In the genomic region with DNA sequence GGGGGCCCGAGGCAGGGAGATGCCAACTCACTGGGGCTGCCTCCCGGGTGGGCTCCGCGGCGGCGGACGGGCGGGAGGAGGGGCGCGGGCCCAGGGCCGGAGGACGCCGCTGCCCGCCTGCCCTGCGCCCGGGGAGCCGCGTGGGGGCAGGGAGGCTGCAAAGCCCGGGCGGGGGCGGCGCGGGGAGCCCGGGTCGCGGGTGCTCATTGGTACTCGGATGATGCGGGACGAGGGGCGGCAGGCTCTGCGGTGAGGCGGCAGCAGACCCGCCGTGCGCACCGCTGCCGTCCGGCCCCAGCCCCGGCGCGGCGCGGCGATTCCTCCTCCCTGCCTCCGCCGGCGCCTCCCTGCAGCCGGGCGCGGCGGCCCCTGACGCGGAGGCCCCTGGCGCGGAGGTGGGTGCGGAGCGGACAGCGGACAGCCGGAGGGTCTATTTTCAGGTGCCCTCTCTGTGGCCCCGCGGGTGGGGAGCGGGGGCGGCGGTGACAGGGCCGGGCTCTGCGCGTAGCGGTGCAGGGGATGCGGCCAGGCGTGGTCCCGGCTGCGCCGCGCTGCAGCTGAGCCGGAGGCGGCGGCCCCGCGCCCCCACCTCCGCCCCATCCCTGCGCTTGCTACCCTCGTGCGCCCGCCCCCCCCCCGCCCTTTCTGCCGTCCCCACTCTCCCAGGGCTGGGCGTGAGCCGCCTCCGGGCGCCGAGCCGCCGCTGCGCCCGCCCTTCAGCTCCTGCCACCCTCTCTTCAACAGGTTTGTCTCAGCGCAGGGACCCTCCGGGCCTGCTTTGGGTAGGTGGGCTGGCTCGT, we compare ENCODE assay signal across 8 cellular contexts. TPM values are rescaled to one million over a fixed set of nuclear protein-coding genes. Genes with fewer than 3 reads are reported as not detected.
DNase-seq lines count a peak whose midpoint lies in the region; ATAC-seq and TF ChIP-seq lines count a peak whose summit lies in the region.

No MANE protein-coding gene starts in this region.

- H3K4me1 ChIP-seq in ectodermal cell (ENCODE audit: control insufficient read depth, insufficient read depth, low read length) (peaks cover 4% of the 10 kb centered on the region), lung (ENCODE audit: control insufficient read depth in 2 of 2, insufficient read depth in 2 of 2, low read length in 2 of 2) (peaks cover 0 to 4% of the 10 kb centered on the region in 2 donors), thyroid gland (peaks cover 12 to 16% of the 10 kb centered on the region in 2 donors)

- H3K4me3 Mint-ChIP-seq in T-helper 1 cell treated with Interleukin-12 subunit alpha and Interleukin-12 subunit beta and Interleukin-4 antibody, amounts not matched to agents 30 μg/mL and 1 μg/mL, for 36 hours: peak overlapping the region; percentile 85

- H3K9me3 ChIP-seq in ectodermal cell (ENCODE audit: control insufficient read depth, low read length): no peaks in the 10 kb centered on the region
- H3K9me3 ChIP-seq in lung (ENCODE audit: control insufficient read depth in 2 of 2, insufficient read depth in 1 of 2, low read length in 1 of 2): peaks cover 0 to 2% of the 10 kb centered on the region in 2 donors
- H3K9me3 ChIP-seq in thyroid gland: no peaks in the 10 kb centered on the region

- no peak for TF ChIP-seq CTCF in lung (IDR thresholded peaks at IDR 0.05; ENCODE audit: control extremely low read depth, extremely low read depth)
- TF ChIP-seq CTCF in thyroid gland (IDR thresholded peaks at IDR 0.05): no peak

- no peaks in the 10 kb centered on the region for H3K36me3 ChIP-seq in ectodermal cell (ENCODE audit: control insufficient read depth, insufficient read depth, low read length)
- H3K36me3 ChIP-seq in lung (ENCODE audit: control insufficient read depth in 2 of 2, insufficient read depth in 2 of 2, low read length in 2 of 2): no peaks in the 10 kb centered on the region
- H3K36me3 ChIP-seq in thyroid gland: no peaks in the 10 kb centered on the region

- no peak for TF ChIP-seq POLR2A in GM18505 (IDR thresholded peaks at IDR 0.05; ENCODE audit: borderline replicate concordance, extremely low read depth, insufficient read depth, insufficient read length)
- no peak for TF ChIP-seq POLR2A in thyroid gland (IDR thresholded peaks at IDR 0.05)

- peak overlapping the region; percentile 70 for H3K4me3 ChIP-seq in ectodermal cell (ENCODE audit: insufficient read depth, low read depth, low read length)
- H3K4me3 ChIP-seq in lung: peak overlapping the region; percentile 81
- H3K4me3 ChIP-seq in thyroid gland (replicated peaks in 1 of 3): peak overlapping the region; percentile 21 to 86 (median 76)

- DNase-seq in ACHN (peak; percentile 62), HT1080 (ENCODE audit: low read depth) (peak; percentile 36), lung (ENCODE audit: low spot score) (no peak), thyroid gland (peak; percentile 34 to 48)

- intact Hi-C loops in thyroid gland (cut with DNase I): no loop called here

- H3K4me1 Mint-ChIP-seq in T-helper 1 cell treated with Interleukin-12 subunit alpha and Interleukin-12 subunit beta and Interleukin-4 antibody, amounts not matched to agents 30 μg/mL and 1 μg/mL, for 36 hours (ENCODE audit: low read depth): peaks cover 13% of the 10 kb centered on the region

- H3K27me3 ChIP-seq in ectodermal cell (ENCODE audit: control insufficient read depth, insufficient read depth, low read length, poor library complexity, severe bottlenecking): peaks cover 36% of the 10 kb centered on the region
- no peaks in the 10 kb centered on the region for H3K27me3 ChIP-seq in lung (ENCODE audit: control insufficient read depth, insufficient read depth)
- no peaks in the 10 kb centered on the region for H3K27me3 ChIP-seq in thyroid gland

- ATAC-seq in GM18505 (IDR thresholded peaks at IDR 0.05; ENCODE audit: unreplicated experiment): peak; percentile 42
- peak; percentile 30 for ATAC-seq in lung (ENCODE audit: insufficient read depth, low FRiP score)
- ATAC-seq in GM21515 (IDR thresholded peaks at IDR 0.05; ENCODE audit: unreplicated experiment): no peak

- no peak overlapping the region for H3K27ac Mint-ChIP-seq in T-helper 1 cell treated with Interleukin-12 subunit alpha and Interleukin-12 subunit beta and Interleukin-4 antibody, amounts not matched to agents 30 μg/mL and 1 μg/mL, for 36 hours

- in situ Hi-C loops in ACHN (cut with HindIII; ENCODE audit: low pct_ligation_motif_present, low pct_unique_long_range_greater_than_20kb, low sequenced_read_pairs): no loop called here

- peaks cover 64% of the 10 kb centered on the region for H3K27me3 Mint-ChIP-seq in T-helper 1 cell treated with Interleukin-12 subunit alpha and Interleukin-12 subunit beta and Interleukin-4 antibody, amounts not matched to agents 30 μg/mL and 1 μg/mL, for 36 hours (ENCODE audit: low read depth)

- H3K9me3 Mint-ChIP-seq in T-helper 1 cell treated with Interleukin-12 subunit alpha and Interleukin-12 subunit beta and Interleukin-4 antibody, amounts not matched to agents 30 μg/mL and 1 μg/mL, for 36 hours: no peaks in the 10 kb centered on the region

- peaks cover 2% of the 10 kb centered on the region for H3K36me3 Mint-ChIP-seq in T-helper 1 cell treated with Interleukin-12 subunit alpha and Interleukin-12 subunit beta and Interleukin-4 antibody, amounts not matched to agents 30 μg/mL and 1 μg/mL, for 36 hours (ENCODE audit: low read depth)

- H3K27ac ChIP-seq in ectodermal cell (ENCODE audit: insufficient read depth, low read depth, low read length, poor library complexity, severe bottlenecking): no peak overlapping the region
- H3K27ac ChIP-seq in lung (ENCODE audit: low read depth in 1 of 2, low read length in 1 of 2): peak overlapping the region; percentile 77 to 94
- H3K27ac ChIP-seq in thyroid gland: peak overlapping the region; percentile 93 to 98 (median 97)

- WGBS in ectodermal cell, 2 experiments: 0 to 1% methylated on average over 93 to 98 of the region's 98 CpGs
- 1% methylated on average over 43 to 96 of the region's 98 CpGs for WGBS in lung, 2 donors
- WGBS in thyroid gland, 2 donors: 2% methylated on average over 32 of the region's 98 CpGs; no CpG with 5 or more reads in 1 of the 2 donors

RNA-seq across cellular contexts. Expression of a gene that starts 0.6 kb away (rescaled TPM):
- 79.9 and 89.9 TPM in 2 replicates for total RNA-seq in HT1080 (2014; rRNA removed; shearing (Covaris generic))
- polyA plus RNA-seq in HT1080 (2015; cell fraction: cytosol; rRNA removed): 11.9 and 14.6 TPM in 2 replicates
- polyA plus RNA-seq in HT1080 (2015; cell fraction: nucleus; rRNA removed): 300 and 308 TPM in 2 replicates
- polyA plus RNA-seq in ectodermal cell (2013, experiment 1 of 4): 70.7 TPM
- polyA plus RNA-seq in ectodermal cell (2013, experiment 2 of 4): 76.9 TPM
- polyA plus RNA-seq in ectodermal cell (2013, experiment 3 of 4): 59.5 TPM
- 64.8 TPM for polyA plus RNA-seq in ectodermal cell (2013, experiment 4 of 4)
- total RNA-seq in lung: 100 to 1,000 TPM; 431 to 715 TPM
- 100 to 1,000 TPM in 1 of 2 donors, 10 to 100 TPM in 1; 89.4 to 120 TPM for polyA plus RNA-seq in lung
- 100 to 1,000 TPM; 381 to 513 (median 419) TPM for total RNA-seq in thyroid gland
